8 cellular contexts compared by ENCODE assay signal in the genomic region with DNA sequence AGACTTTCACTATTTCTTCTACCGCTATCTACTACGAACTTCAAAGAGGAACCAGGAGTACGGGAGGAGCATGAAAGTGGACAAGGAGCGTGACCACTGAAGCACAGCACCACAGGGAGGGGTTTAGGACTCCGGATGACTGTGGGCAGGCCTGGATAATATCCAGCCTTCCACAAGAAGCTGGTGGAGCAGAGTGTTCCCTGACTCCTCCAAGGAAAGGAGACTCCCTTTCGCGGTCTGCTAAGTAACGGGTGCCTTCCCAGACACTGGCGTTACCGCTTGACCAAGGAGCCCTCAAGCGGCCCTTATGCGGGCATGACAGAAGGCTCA. TPM values are rescaled to one million over a fixed set of nuclear protein-coding genes. Genes with fewer than 3 reads are reported as not detected.
DNase-seq lines count a peak whose midpoint lies in the region; ATAC-seq and TF ChIP-seq lines count a peak whose summit lies in the region.
"Not testable (repeated sequence)": the region's sequence is repeated elsewhere in the genome, so short reads cannot be mapped to it uniquely, and the experiment has no call there.

No MANE protein-coding gene starts in this region.

- H3K4me3 ChIP-seq in coronary artery, result peak overlapping the region; percentile 38
- H3K4me3 ChIP-seq in left ventricle myocardium inferior, result peak overlapping the region; percentile 17
- H3K4me3 ChIP-seq in mesodermal cell (ENCODE audit: extremely low read depth, insufficient read depth, low read length, poor library complexity, severe bottlenecking); osteoblast (ENCODE audit: insufficient read depth, low read length); smooth muscle cell: not testable (repeated sequence)
- H3K4me3 ChIP-seq in tibial nerve, result peak overlapping the region in 1 of 4 donors; percentile 12

- peaks cover 13% of the 10 kb centered on the region for H4K20me1 ChIP-seq in osteoblast (ENCODE audit: insufficient read depth, low read length)
- peaks cover 99% of the 10 kb centered on the region for H4K20me1 ChIP-seq in smooth muscle cell (ENCODE audit: low read depth)

- peak overlapping the region; percentile 84 to 87 for H3K27ac ChIP-seq in coronary artery
- peak overlapping the region; percentile 71 for H3K27ac ChIP-seq in left ventricle myocardium inferior (replicated peaks)
- H3K27ac ChIP-seq in mesodermal cell (ENCODE audit: low read depth, low read length, severe bottlenecking), result peak overlapping the region; percentile 39
- peak overlapping the region; percentile 12 for H3K27ac ChIP-seq in osteoblast (ENCODE audit: low read depth, low read length)
- H3K27ac ChIP-seq in smooth muscle cell (ENCODE audit: low read depth), result not testable (repeated sequence)
- H3K27ac ChIP-seq in tibial nerve, result peak overlapping the region; percentile 45 to 87 (median 77)

- H3K27me3 ChIP-seq in left ventricle myocardium inferior (ENCODE audit: low read depth); osteoblast (ENCODE audit: insufficient read depth, low read length); smooth muscle cell (ENCODE audit: low read depth); tibial nerve: not testable (repeated sequence)

- not testable (repeated sequence) for ATAC-seq in activated T-cell treated with anti-CD3 and anti-CD28 coated beads, Interleukin-2, amount 50 U/mL, for 72 hours (replicated peaks in 1 of 2)

- peaks cover 55% of the 10 kb centered on the region for H3K4me1 ChIP-seq in left ventricle myocardium inferior
- H3K4me1 ChIP-seq in mesodermal cell (ENCODE audit: control insufficient read depth, insufficient read depth, low read length, poor library complexity, severe bottlenecking); smooth muscle cell (ENCODE audit: low read depth): not testable (repeated sequence)
- peaks cover 25% of the 10 kb centered on the region for H3K4me1 ChIP-seq in osteoblast (ENCODE audit: insufficient read depth, low read length)
- peaks cover 0 to 84% (median 24%) of the 10 kb centered on the region in 4 donors for H3K4me1 ChIP-seq in tibial nerve

- intact Hi-C loops in left ventricle myocardium inferior (cut with micrococcal nuclease), result loop anchor here (10.0 kb wide), 1 partner anchor 46 kb away; no protein-coding TSS in a partner anchor

- peak overlapping the region; percentile 56 to 58 for H3K4me3 Mint-ChIP-seq in activated T-cell treated with anti-CD3 and anti-CD28 coated beads, Interleukin-2, amount 50 U/mL, for 72 hours

- not testable (repeated sequence) for H3K27me3 Mint-ChIP-seq in activated T-cell treated with anti-CD3 and anti-CD28 coated beads, Interleukin-2, amount 50 U/mL, for 72 hours (ENCODE audit: low read depth)

- peak; percentile 20 for DNase-seq in HK-2 (ENCODE audit: unreplicated experiment)
- not testable (repeated sequence) for DNase-seq in activated T-cell treated with anti-CD3 and anti-CD28 coated beads, Interleukin-2, amount 50 U/mL, for 72 hours; coronary artery (ENCODE audit: low spot score); left ventricle myocardium inferior; osteoblast (ENCODE audit: insufficient read length, low spot score, missing footprints); smooth muscle cell (lab: John Stamatoyannopoulos, UW; ENCODE audit: unreplicated experiment); tibial nerve (ENCODE audit: low spot score in 2 of 2)

- H3K79me2 ChIP-seq in osteoblast (ENCODE audit: insufficient read depth, low read length), result peaks cover 85% of the 10 kb centered on the region
- H3K79me2 ChIP-seq in smooth muscle cell (ENCODE audit: low read depth), result peaks cover 52% of the 10 kb centered on the region

- not testable (repeated sequence) for H3K27ac Mint-ChIP-seq in activated T-cell treated with anti-CD3 and anti-CD28 coated beads, Interleukin-2, amount 50 U/mL, for 72 hours

- not testable (repeated sequence) for H3K9ac ChIP-seq in smooth muscle cell (ENCODE audit: low read depth)

- peak in 1 of 2 donors; percentile 76 for TF ChIP-seq EP300 in tibial nerve (IDR thresholded peaks at IDR 0.05)

- H3K9me3 Mint-ChIP-seq in activated T-cell treated with anti-CD3 and anti-CD28 coated beads, Interleukin-2, amount 50 U/mL, for 72 hours, result not testable (repeated sequence)

- H3K9me3 ChIP-seq in left ventricle myocardium inferior (replicated peaks); mesodermal cell (ENCODE audit: control insufficient read depth, low read length); osteoblast (ENCODE audit: low read depth, low read length); smooth muscle cell (replicated peaks; ENCODE audit: low read depth); tibial nerve: not testable (repeated sequence)

- peak overlapping the region; percentile 37 for H2AFZ ChIP-seq in osteoblast (ENCODE audit: low read length)
- not testable (repeated sequence) for H2AFZ ChIP-seq in smooth muscle cell (ENCODE audit: low read depth)

- peak overlapping the region; percentile 35 for H3K4me2 ChIP-seq in osteoblast (ENCODE audit: insufficient read depth, low read length)
- H3K4me2 ChIP-seq in smooth muscle cell, result peak overlapping the region; percentile 75

- H3K4me1 Mint-ChIP-seq in activated T-cell treated with anti-CD3 and anti-CD28 coated beads, Interleukin-2, amount 50 U/mL, for 72 hours (ENCODE audit: low read depth), result peaks cover 35% of the 10 kb centered on the region

- no CpG with 5 or more reads among the region's 12 CpGs for WGBS in mesodermal cell (ENCODE audit: insufficient coverage in 2 of 2), 2 experiments
- 11% methylated on average over 9 of the region's 12 CpGs for WGBS in smooth muscle cell (ENCODE audit: low lambda C conversion rate)
- WGBS in tibial nerve, 2 donors, result 55 to 60% methylated on average over 12 of the region's 12 CpGs

- H3F3A ChIP-seq in smooth muscle cell (ENCODE audit: low read depth), result not testable (repeated sequence)

- H3K36me3 Mint-ChIP-seq in activated T-cell treated with anti-CD3 and anti-CD28 coated beads, Interleukin-2, amount 50 U/mL, for 72 hours (ENCODE audit: insufficient read depth in 2 of 2), result not testable (repeated sequence)

- H3K36me3 ChIP-seq in left ventricle myocardium inferior; mesodermal cell (ENCODE audit: control insufficient read depth, insufficient read depth, low read length); osteoblast (ENCODE audit: insufficient read depth, low read length); smooth muscle cell (ENCODE audit: low read depth); tibial nerve: not testable (repeated sequence)

- TF ChIP-seq CTCF in coronary artery (IDR thresholded peaks at IDR 0.05); left ventricle myocardium inferior (IDR thresholded peaks at IDR 0.05; ENCODE audit: borderline replicate concordance); osteoblast (IDR thresholded peaks at IDR 0.05; ENCODE audit: extremely low read depth, low read depth, low read length); smooth muscle cell (IDR thresholded peaks at IDR 0.05; ENCODE audit: borderline replicate concordance, insufficient read depth, poor library complexity, severe bottlenecking); tibial nerve (IDR thresholded peaks at IDR 0.05): not testable (repeated sequence)

- TF ChIP-seq POLR2A in tibial nerve (IDR thresholded peaks at IDR 0.05), result peak in 1 of 2 donors; percentile 39

RNA-seq across cellular contexts. Expression of a gene that starts 15.2 kb away (rescaled TPM):
- total RNA-seq in activated T-cell treated with anti-CD3 and anti-CD28 coated beads, Interleukin-2, amount 50 U/mL, for 72 hours, result 10 to 100 TPM; 19.6 to 20.1 TPM
- total RNA-seq in left ventricle myocardium inferior (22.6 TPM), osteoblast (76.4 and 85.5 TPM in 2 replicates), smooth muscle cell (33.9 and 45.3 TPM in 2 replicates), tibial nerve (100 to 1,000 TPM in 3 of 4 donors, 10 to 100 TPM in 1; 89.4 to 191 (median 158) TPM)
- polyA plus RNA-seq in mesodermal cell (2013, experiment 1 of 2), result 41.2 TPM
- 35.1 TPM for polyA plus RNA-seq in mesodermal cell (2013, experiment 2 of 2)
- polyA plus RNA-seq in smooth muscle cell, result 18.0 and 18.2 TPM in 2 replicates

RNA-seq across cellular contexts. Expression of a gene that starts 44.5 kb away (rescaled TPM):
- 10 to 100 TPM in 1 of 2 donors, 1 to 10 TPM in 1; 7.5 to 10.4 TPM for total RNA-seq in activated T-cell treated with anti-CD3 and anti-CD28 coated beads, Interleukin-2, amount 50 U/mL, for 72 hours
- total RNA-seq in left ventricle myocardium inferior (1.6 TPM), osteoblast (2.9 and 3.6 TPM in 2 replicates), smooth muscle cell (2.6 and 2.9 TPM in 2 replicates), tibial nerve (10 to 100 TPM in 3 of 4 donors, 1 to 10 TPM in 1; 7.2 to 26.4 (median 11.3) TPM)
- 6.2 TPM for polyA plus RNA-seq in mesodermal cell (2013, experiment 1 of 2)
- polyA plus RNA-seq in mesodermal cell (2013, experiment 2 of 2), result 4.7 TPM
- polyA plus RNA-seq in smooth muscle cell, result 1.7 and 2.0 TPM in 2 replicates

RNA-seq across cellular contexts. Expression of a gene that starts 44.7 kb away (rescaled TPM):
- total RNA-seq in activated T-cell treated with anti-CD3 and anti-CD28 coated beads, Interleukin-2, amount 50 U/mL, for 72 hours, result 1 to 10 TPM; 8.0 to 8.7 TPM
- total RNA-seq in left ventricle myocardium inferior, result 13.4 TPM
- polyA plus RNA-seq in mesodermal cell (2013, experiment 1 of 2), result 28.2 TPM
- polyA plus RNA-seq in mesodermal cell (2013, experiment 2 of 2), result 29.8 TPM
- 5.3 and 5.8 TPM in 2 replicates for total RNA-seq in osteoblast
- 12.7 and 14.1 TPM in 2 replicates for total RNA-seq in smooth muscle cell
- polyA plus RNA-seq in smooth muscle cell, result 30.2 and 31.0 TPM in 2 replicates
- 10 to 100 TPM; 11.0 to 17.7 (median 13.8) TPM for total RNA-seq in tibial nerve
